Comparison of ENCODE assay signal across 11 cellular contexts in the genomic region with DNA sequence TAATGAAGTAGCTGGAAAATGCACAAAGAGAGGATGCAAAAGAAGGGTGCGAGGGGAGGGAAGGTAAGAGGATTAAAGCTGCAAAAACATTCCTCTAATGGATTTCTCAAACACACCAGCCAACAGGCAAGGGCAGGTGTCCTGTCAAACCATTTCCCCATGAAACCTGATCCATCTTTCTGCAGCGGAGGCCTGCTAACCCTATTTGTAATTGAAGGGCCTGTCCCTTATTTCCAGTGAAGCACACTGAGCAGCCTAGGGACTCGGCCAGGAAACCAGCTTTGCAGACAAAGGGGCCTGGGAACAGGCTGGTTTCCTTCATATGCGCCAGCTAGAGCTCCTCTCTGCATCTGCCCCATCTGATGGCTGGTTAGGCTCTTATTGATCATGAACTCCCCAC. TPM values are rescaled to one million over a fixed set of nuclear protein-coding genes. Genes with fewer than 3 reads are reported as not detected.
A peak's percentile ranks its signal among the peaks of the same experiment; 100 is the strongest.
DNase-seq lines count a peak whose midpoint lies in the region; ATAC-seq and TF ChIP-seq lines count a peak whose summit lies in the region.
"Had no signal": no experiment of that assay in that cellular context is flagged by ENCODE, and none has a peak within 500 bp of the region (broad histone marks: within the 10 kb centered on the region; RNA-seq: fewer than 3 reads in every experiment).

No MANE protein-coding gene starts in this region.

- peaks cover 42% of the 10 kb centered on the region for H3K36me3 Mint-ChIP-seq in neural crest cell (ENCODE audit: low read depth)
- no peaks in the 10 kb centered on the region for H3K36me3 Mint-ChIP-seq in stimulated activated naive B cell treated with anti-CD40 and anti-IgM and Interleukin-4, amounts not matched to agents 10 μg/mL and 1 μg/mL and 100 μg/mL, for 72 hours

- TF ChIP-seq CTCF in neural crest cell (conservative IDR thresholded peaks at IDR 0.05) (no peak), mammary epithelial cell (conservative IDR thresholded peaks at IDR 0.05 in 1 of 2, IDR thresholded peaks at IDR 0.05 in 1 of 2; ENCODE audit: extremely low read depth in 1 of 2, insufficient read depth in 1 of 2, low read depth in 1 of 2, low read length in 2 of 2) (no peak)

- BruUV-seq in mammary epithelial cell (replicated peaks; lab: Mats Ljungman, UMichigan) = no TSS peak

- H3K4me2 ChIP-seq in mammary epithelial cell (ENCODE audit: insufficient read depth, low read depth, low read length) = no peak overlapping the region

- peaks cover 77% of the 10 kb centered on the region for H3K4me1 Mint-ChIP-seq in neural crest cell
- no peaks in the 10 kb centered on the region for H3K4me1 Mint-ChIP-seq in stimulated activated naive B cell treated with anti-CD40 and anti-IgM and Interleukin-4, amounts not matched to agents 10 μg/mL and 1 μg/mL and 100 μg/mL, for 72 hours

- H3K9me3 ChIP-seq in ectodermal cell (ENCODE audit: control insufficient read depth, low read length) = no peaks in the 10 kb centered on the region
- no peaks in the 10 kb centered on the region for H3K9me3 ChIP-seq in mammary epithelial cell (replicated peaks; ENCODE audit: insufficient read depth, low read length)

- no peak for ATAC-seq in stimulated activated naive B cell treated with anti-CD40 and anti-IgM and Interleukin-4, amounts not matched to agents 10 μg/mL and 1 μg/mL and 100 μg/mL, for 72 hours (replicated peaks)

- H3K27ac Mint-ChIP-seq in neural crest cell (ENCODE audit: unreplicated experiment) = peak overlapping the region; percentile 22
- no peak overlapping the region for H3K27ac Mint-ChIP-seq in stimulated activated naive B cell treated with anti-CD40 and anti-IgM and Interleukin-4, amounts not matched to agents 10 μg/mL and 1 μg/mL and 100 μg/mL, for 72 hours

- in situ Hi-C loops in mammary epithelial cell (cut with MboI; ENCODE audit: low sequenced_read_pairs in 2 of 2) = no loop called here

- H3K4me3 ChIP-seq in ectodermal cell (ENCODE audit: insufficient read depth, low read depth, low read length) (no peak overlapping the region), mammary epithelial cell (replicated peaks in 1 of 3; ENCODE audit: insufficient read depth in 1 of 3, low read depth in 2 of 3, low read length in 3 of 3) (no peak overlapping the region)

- intact Hi-C loops in mammary epithelial cell (cut with micrococcal nuclease) = no loop called here

- CTCF ChIA-PET in mammary epithelial cell (lab: Charles Lee; ENCODE audit: low non-redundant PET) = no interaction called here

- no peak overlapping the region for H2AFZ ChIP-seq in mammary epithelial cell (ENCODE audit: low read depth, low read length)

- no peak overlapping the region for H3K9ac ChIP-seq in mammary epithelial cell (ENCODE audit: insufficient read depth, low read length)

- H3K4me3 Mint-ChIP-seq in neural crest cell = no peak overlapping the region
- no peak overlapping the region for H3K4me3 Mint-ChIP-seq in stimulated activated naive B cell treated with anti-CD40 and anti-IgM and Interleukin-4, amounts not matched to agents 10 μg/mL and 1 μg/mL and 100 μg/mL, for 72 hours

- WGBS in ectodermal cell, 2 experiments = 13 to 25% methylated on average over 4 of the region's 4 CpGs
- WGBS in mammary epithelial cell (ENCODE audit: low coverage, missing lambda C conversion rate) = 84% methylated on average over 4 of the region's 4 CpGs

- no peaks in the 10 kb centered on the region for H4K20me1 ChIP-seq in mammary epithelial cell (ENCODE audit: insufficient read depth, low read length)

- H3K9me3 Mint-ChIP-seq in neural crest cell = no peaks in the 10 kb centered on the region
- H3K9me3 Mint-ChIP-seq in stimulated activated naive B cell treated with anti-CD40 and anti-IgM and Interleukin-4, amounts not matched to agents 10 μg/mL and 1 μg/mL and 100 μg/mL, for 72 hours = no peaks in the 10 kb centered on the region

- peaks cover 59% of the 10 kb centered on the region for H3K4me1 ChIP-seq in ectodermal cell (ENCODE audit: control insufficient read depth, insufficient read depth, low read length)
- peaks cover 20% of the 10 kb centered on the region for H3K4me1 ChIP-seq in mammary epithelial cell (ENCODE audit: insufficient read depth, low read length)

- H3K79me2 ChIP-seq in mammary epithelial cell (ENCODE audit: insufficient read depth, low read length) = no peaks in the 10 kb centered on the region

- H3K27me3 Mint-ChIP-seq in neural crest cell (ENCODE audit: low read depth) = no peaks in the 10 kb centered on the region
- H3K27me3 Mint-ChIP-seq in stimulated activated naive B cell treated with anti-CD40 and anti-IgM and Interleukin-4, amounts not matched to agents 10 μg/mL and 1 μg/mL and 100 μg/mL, for 72 hours = peaks cover 13 to 25% of the 10 kb centered on the region in 2 donors

- H3K36me3 ChIP-seq in ectodermal cell (ENCODE audit: control insufficient read depth, insufficient read depth, low read length) (peaks cover 42% of the 10 kb centered on the region), mammary epithelial cell (ENCODE audit: insufficient read depth, low read length) (no peaks in the 10 kb centered on the region)

- H3K27ac ChIP-seq in ectodermal cell (ENCODE audit: insufficient read depth, low read depth, low read length, poor library complexity, severe bottlenecking) (peak overlapping the region; percentile 58), mammary epithelial cell (ENCODE audit: insufficient read depth, low read depth, low read length) (no peak overlapping the region)

- dilution Hi-C loops in mammary epithelial cell (cut with HindIII; ENCODE audit: low sequenced_read_pairs) = no loop called here

- DNase-seq in DMS53 treated with DMSO at 0.1 percent for 48 hours (lab: John Stamatoyannopoulos, UW; ENCODE audit: unreplicated experiment) (peak; percentile 28), NCI-H2107 (lab: John Stamatoyannopoulos, UW) (peak; percentile 67), neural crest cell (ENCODE audit: low read depth, low spot score) (no peak), activated gamma-delta T cell treated with Interleukin-2 at 50 U/mL for 16 hours (no peak), glomerular visceral epithelial cell (ENCODE audit: extremely low spot score) (no peak), mammary epithelial cell (no peak)
- DNase-seq in stimulated activated naive B cell treated with anti-CD40 and anti-IgM and Interleukin-4, amounts not matched to agents 10 μg/mL and 1 μg/mL and 100 μg/mL, for 72 hours = no peak
- DNase-seq: activated T-cell treated with anti-CD3 and anti-CD28 coated beads, Interleukin-2, amount 50 U/mL, for 48 hours; MV-4-11 had no signal

- H3K27me3 ChIP-seq in ectodermal cell (ENCODE audit: control insufficient read depth, insufficient read depth, low read length, poor library complexity, severe bottlenecking) = no peaks in the 10 kb centered on the region
- H3K27me3 ChIP-seq in mammary epithelial cell (ENCODE audit: insufficient read depth, low read length) = no peaks in the 10 kb centered on the region

RNA-seq across cellular contexts. Expression of a gene that starts 52.9 kb away (rescaled TPM):
- polyA plus RNA-seq in ectodermal cell (2013, experiment 1 of 4) = 278 TPM
- polyA plus RNA-seq in ectodermal cell (2013, experiment 2 of 4) = 240 TPM
- 186 TPM for polyA plus RNA-seq in ectodermal cell (2013, experiment 3 of 4)
- polyA plus RNA-seq in ectodermal cell (2013, experiment 4 of 4) = 200 TPM
- total RNA-seq in neural crest cell (114 and 130 TPM in 2 replicates), mammary epithelial cell (10 to 100 TPM; 18.5 to 49.7 TPM)
- 16.5 TPM for polyA plus RNA-seq in mammary epithelial cell
- 26.3 TPM for polyA minus RNA-seq in mammary epithelial cell
- total RNA-seq: lung microvascular endothelial cell had no signal

Comparison
In these comparisons a context has a peak if more than half of its experiments do, and no peak if none do; other contexts are left out.
1. DNase-seq: peak in DMS53 treated with DMSO at 0.1 percent for 48 hours (single experiment) and NCI-H2107 (single experiment); none in neural crest cell (single experiment), activated gamma-delta T cell treated with Interleukin-2 at 50 U/mL for 16 hours (single experiment), glomerular visceral epithelial cell (single experiment), stimulated activated naive B cell treated with anti-CD40 and anti-IgM and Interleukin-4, amounts not matched to agents 10 μg/mL and 1 μg/mL and 100 μg/mL, for 72 hours (single experiment) and mammary epithelial cell (single experiment).